In genomic region chr11:2434008-2434407, GRCh38 we compare ENCODE assay signal across 3 cellular contexts.
TF ChIP-seq lines count a peak whose summit lies in the region.

No MANE protein-coding gene starts in this region.

TF ChIP-seq in GM12891, 5 proteins besides CTCF, POLR2A, EP300 and RAD21:
- no peak for TF ChIP-seq POU2F2 (IDR thresholded peaks at IDR 0.05; ENCODE audit: low read depth, low read length)
- TF ChIP-seq SPI1 (IDR thresholded peaks at IDR 0.05; ENCODE audit: low read depth, low read length): no peak
- TF ChIP-seq POLR2AphosphoS5 (IDR thresholded peaks at IDR 0.05; ENCODE audit: low read depth, low read length): no peak
- no peak for TF ChIP-seq PAX5 (IDR thresholded peaks at IDR 0.05; ENCODE audit: insufficient read depth, low read length, severe bottlenecking)
- TF ChIP-seq TAF1 (IDR thresholded peaks at IDR 0.05; ENCODE audit: low read depth, low read length): no peak

TF ChIP-seq in IMR-90, 13 proteins besides CTCF, POLR2A, EP300 and RAD21:
- no peak for TF ChIP-seq MAFK (IDR thresholded peaks at IDR 0.05; ENCODE audit: low read depth, low read length)

TF ChIP-seq in HepG2, 621 proteins besides CTCF, POLR2A, EP300 and RAD21:
- TF ChIP-seq TERF1 (CRISPR knock-in tag; IDR thresholded peaks at IDR 0.05) (no peak), JUN (CRISPR knock-in tag; IDR thresholded peaks at IDR 0.05) (no peak), EHMT2 (IDR thresholded peaks at IDR 0.05; ENCODE audit: borderline replicate concordance, low read depth, low read length) (no peak), ZMYM4 (CRISPR knock-in tag; IDR thresholded peaks at IDR 0.05) (no peak), ZMYM2 (CRISPR knock-in tag; IDR thresholded peaks at IDR 0.05) (no peak), RBFOX2 (IDR thresholded peaks at IDR 0.05; ENCODE audit: low read depth, low read length) (no peak), NONO (IDR thresholded peaks at IDR 0.05) (0 out of 2 replicates have a peak, but pooled peaks have one; percentile 3), NONO (CRISPR knock-in tag; conservative IDR thresholded peaks at IDR 0.05) (no peak), MNT (IDR thresholded peaks at IDR 0.05) (peak; percentile 59)
